17 cellular contexts compared by ENCODE assay signal in genomic region chr11:8749202-8749601, GRCh38.
A peak's percentile ranks its signal among the peaks of the same experiment; 100 is the strongest.
DNase-seq lines count a peak whose midpoint lies in the region; ATAC-seq, FAIRE-seq and TF ChIP-seq lines count a peak whose summit lies in the region.
"Had no signal": no experiment of that assay in that cellular context is flagged by ENCODE, and none has a peak within 500 bp of the region (broad histone marks: within the 10 kb centered on the region; RNA-seq: fewer than 3 reads in every experiment).

No MANE protein-coding gene starts in this region.

- H3K27me3 ChIP-seq in Peyer's patch (no peaks in the 10 kb centered on the region), gastroesophageal sphincter (no peaks in the 10 kb centered on the region), liver (ENCODE audit: control insufficient read depth in 4 of 4, insufficient read depth in 4 of 4, low read length in 3 of 4) (no peaks in the 10 kb centered on the region), small intestine (ENCODE audit: control insufficient read depth in 2 of 2, insufficient read depth in 2 of 2, low read length in 2 of 2) (no peaks in the 10 kb centered on the region)
- H3K27me3 ChIP-seq: SJCRH30 had no signal

- no peaks in the 10 kb centered on the region for H3K27me3 Mint-ChIP-seq in progenitor cell of endocrine pancreas

- H3K4me1 Mint-ChIP-seq in progenitor cell of endocrine pancreas (ENCODE audit: low read depth) = peaks cover 18% of the 10 kb centered on the region

- DNase-seq in Peyer's patch (peak in 2 of 3 donors; percentile 64 to 65), small intestine (peak; percentile 99), NCI-H1105 treated with DMSO at 0.1 percent for 48 hours (lab: John Stamatoyannopoulos, UW) (no peak), progenitor cell of endocrine pancreas (ENCODE audit: low spot score, unreplicated experiment) (no peak)
- no peak for DNase-seq in activated naive CD4-positive, alpha-beta T cell treated with anti-CD3 and anti-CD28 coated beads, Interleukin-2, amount 50 U/mL, for 16 hours
- DNase-seq: DMS79, NCI-H1417 treated with DMSO at 0.1 percent for 48 hours, NCI-H187 treated with DMSO at 0.1 percent for 48 hours, NCI-H226, NCI-H524 treated with DMSO at 0.1 percent for 48 hours, RPMI8226, SJCRH30 had no signal

- TF ChIP-seq CTCF in Peyer's patch (IDR thresholded peaks at IDR 0.05) (no peak), gastroesophageal sphincter (IDR thresholded peaks at IDR 0.05) (no peak), liver (IDR thresholded peaks at IDR 0.05; ENCODE audit: low read depth, low read length, missing input control) (no peak), progenitor cell of endocrine pancreas (IDR thresholded peaks at IDR 0.05; ENCODE audit: unreplicated experiment) (no peak)

- H3K9ac ChIP-seq in liver (ENCODE audit: low read depth in 1 of 2, low read length in 2 of 2) = no peak overlapping the region
- H3K9ac ChIP-seq: KMS-11 had no signal

- H3K9me3 Mint-ChIP-seq in progenitor cell of endocrine pancreas (ENCODE audit: low read depth) = peaks cover 8% of the 10 kb centered on the region

- H3K36me3 ChIP-seq in Peyer's patch = no peaks in the 10 kb centered on the region
- H3K36me3 ChIP-seq in gastroesophageal sphincter = peaks cover 0 to 16% of the 10 kb centered on the region in 2 donors
- H3K36me3 ChIP-seq in liver (ENCODE audit: control insufficient read depth in 4 of 4, insufficient read depth in 3 of 4, low read depth in 1 of 4, low read length in 3 of 4) = peaks cover 0 to 3% (median 0%) of the 10 kb centered on the region in 4 donors
- no peaks in the 10 kb centered on the region for H3K36me3 ChIP-seq in small intestine (ENCODE audit: control insufficient read depth in 2 of 2, insufficient read depth in 2 of 2, low read length in 2 of 2)
- H3K36me3 ChIP-seq: HAP-1 had no signal

- TF ChIP-seq POLR2A in Peyer's patch (IDR thresholded peaks at IDR 0.05) (peak in 1 of 2 donors; percentile 44), gastroesophageal sphincter (IDR thresholded peaks at IDR 0.05) (no peak)

- no peak for FAIRE-seq in small intestine (lab: Jason Lieb, UNC)

- H3K36me3 Mint-ChIP-seq in progenitor cell of endocrine pancreas (ENCODE audit: insufficient read depth) = peaks cover 16% of the 10 kb centered on the region

- ATAC-seq in gastroesophageal sphincter = no peak

- no peak overlapping the region for H3K27ac Mint-ChIP-seq in progenitor cell of endocrine pancreas

- H3K9me3 ChIP-seq in Peyer's patch = no peaks in the 10 kb centered on the region
- peaks cover 0 to 6% (median 0%) of the 10 kb centered on the region in 3 donors for H3K9me3 ChIP-seq in gastroesophageal sphincter
- no peaks in the 10 kb centered on the region for H3K9me3 ChIP-seq in liver (ENCODE audit: control insufficient read depth in 4 of 4, low read length in 3 of 4)
- no peaks in the 10 kb centered on the region for H3K9me3 ChIP-seq in small intestine (ENCODE audit: control insufficient read depth, low read depth)
- H3K9me3 ChIP-seq: HAP-1 had no signal

- peak overlapping the region in 3 of 4 donors; percentile 30 to 75 (median 74) for H3K27ac ChIP-seq in Peyer's patch
- peak overlapping the region in 3 of 4 donors; percentile 35 to 69 (median 65) for H3K27ac ChIP-seq in gastroesophageal sphincter
- H3K27ac ChIP-seq in liver (ENCODE audit: low read depth in 1 of 2, low read length in 2 of 2) = peak overlapping the region; percentile 44 to 45
- peak overlapping the region; percentile 59 for H3K27ac ChIP-seq in small intestine (ENCODE audit: low read depth in 1 of 2, low read length in 1 of 2)
- H3K27ac ChIP-seq: C4-2B, KMS-11, SJCRH30 had no signal

- no peak overlapping the region for H3K4me3 Mint-ChIP-seq in progenitor cell of endocrine pancreas (ENCODE audit: low read depth)

- no peak for TF ChIP-seq EP300 in gastroesophageal sphincter (IDR thresholded peaks at IDR 0.05)

- H3K4me1 ChIP-seq in Peyer's patch = peaks cover 0 to 26% (median 0%) of the 10 kb centered on the region in 4 donors
- peaks cover 4 to 67% (median 7%) of the 10 kb centered on the region in 3 donors for H3K4me1 ChIP-seq in gastroesophageal sphincter
- H3K4me1 ChIP-seq in liver (ENCODE audit: control insufficient read depth in 4 of 4, insufficient read depth in 4 of 4, low read length in 3 of 4) = peaks cover 3 to 27% (median 17%) of the 10 kb centered on the region in 4 donors
- peaks cover 3 to 11% of the 10 kb centered on the region in 2 donors for H3K4me1 ChIP-seq in small intestine (ENCODE audit: control insufficient read depth in 2 of 2, insufficient read depth in 1 of 2, low read depth in 1 of 2, low read length in 1 of 2)
- H3K4me1 ChIP-seq: HAP-1, SJCRH30 had no signal

- 44 to 53% methylated on average over 2 of the region's 2 CpGs for WGBS in gastroesophageal sphincter (ENCODE audit: low coverage in 1 of 2), 2 donors
- WGBS in liver = 40% methylated on average over 2 of the region's 2 CpGs
- WGBS in small intestine, 3 donors = 6 to 64% (median 31%) methylated on average over 2 of the region's 2 CpGs

- H3K4me3 ChIP-seq in Peyer's patch = no peak overlapping the region
- no peak overlapping the region for H3K4me3 ChIP-seq in gastroesophageal sphincter
- no peak overlapping the region for H3K4me3 ChIP-seq in liver (ENCODE audit: low read depth in 1 of 3, low read length in 3 of 3)
- H3K4me3 ChIP-seq in small intestine (ENCODE audit: low read depth in 1 of 2, low read length in 2 of 2) = no peak overlapping the region
- H3K4me3 ChIP-seq: HAP-1, SJCRH30 had no signal

- TF ChIP-seq RAD21 in liver (IDR thresholded peaks at IDR 0.05) = peak in 1 of 2 donors; percentile 23

TF ChIP-seq in liver, 16 proteins besides CTCF, POLR2A, EP300 and RAD21:
- peak; percentile 39 to 66 for TF ChIP-seq RXRA (IDR thresholded peaks at IDR 0.05)
- TF ChIP-seq, protein P1, sequence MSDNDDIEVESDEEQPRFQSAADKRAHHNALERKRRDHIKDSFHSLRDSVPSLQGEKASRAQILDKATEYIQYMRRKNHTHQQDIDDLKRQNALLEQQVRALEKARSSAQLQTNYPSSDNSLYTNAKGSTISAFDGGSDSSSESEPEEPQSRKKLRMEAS (IDR thresholded peaks at IDR 0.05) = no peak
- peak; percentile 29 for TF ChIP-seq YY1 (IDR thresholded peaks at IDR 0.05)
- TF ChIP-seq SP1 (IDR thresholded peaks at IDR 0.05) = peak; percentile 39
- TF ChIP-seq GABPA (IDR thresholded peaks at IDR 0.05 in 1 of 2, conservative IDR thresholded peaks at IDR 0.05 in 1 of 2) = no peak
- TF ChIP-seq, protein P2, sequence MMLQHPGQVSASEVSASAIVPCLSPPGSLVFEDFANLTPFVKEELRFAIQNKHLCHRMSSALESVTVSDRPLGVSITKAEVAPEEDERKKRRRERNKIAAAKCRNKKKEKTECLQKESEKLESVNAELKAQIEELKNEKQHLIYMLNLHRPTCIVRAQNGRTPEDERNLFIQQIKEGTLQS (IDR thresholded peaks at IDR 0.05) = no peak
- peak in 1 of 2 donors; percentile 41 for TF ChIP-seq JUND (IDR thresholded peaks at IDR 0.05)
- TF ChIP-seq FOXA2 (IDR thresholded peaks at IDR 0.05) = no peak
- peak; percentile 6 for TF ChIP-seq FOXA1 (IDR thresholded peaks at IDR 0.05)
- TF ChIP-seq EGR1 (IDR thresholded peaks at IDR 0.05; ENCODE audit: low read depth in 2 of 2) = no peak
- no peak for TF ChIP-seq NR2F2 (IDR thresholded peaks at IDR 0.05)
- TF ChIP-seq REST (IDR thresholded peaks at IDR 0.05) = no peak
- TF ChIP-seq ZBTB33 (IDR thresholded peaks at IDR 0.05) = no peak
- TF ChIP-seq HNF4G (IDR thresholded peaks at IDR 0.05) = peak; percentile 73
- peak; percentile 94 for TF ChIP-seq HNF4A (conservative IDR thresholded peaks at IDR 0.05)
- no peak for TF ChIP-seq TAF1 (conservative IDR thresholded peaks at IDR 0.05)

Comparison
In these comparisons a context has a peak if more than half of its experiments do, and no peak if none do; other contexts are left out.
1. DNase-seq: peak in Peyer's patch (2 of 3) and small intestine (single experiment); none in activated naive CD4-positive, alpha-beta T cell treated with anti-CD3 and anti-CD28 coated beads, Interleukin-2, amount 50 U/mL, for 16 hours (single experiment), NCI-H1105 treated with DMSO at 0.1 percent for 48 hours (single experiment) and progenitor cell of endocrine pancreas (single experiment).
2. Peak in every context shown above with its lines, with median percentiles within 50 percentile points of each other: H3K27ac ChIP-seq.